In the genomic region with DNA sequence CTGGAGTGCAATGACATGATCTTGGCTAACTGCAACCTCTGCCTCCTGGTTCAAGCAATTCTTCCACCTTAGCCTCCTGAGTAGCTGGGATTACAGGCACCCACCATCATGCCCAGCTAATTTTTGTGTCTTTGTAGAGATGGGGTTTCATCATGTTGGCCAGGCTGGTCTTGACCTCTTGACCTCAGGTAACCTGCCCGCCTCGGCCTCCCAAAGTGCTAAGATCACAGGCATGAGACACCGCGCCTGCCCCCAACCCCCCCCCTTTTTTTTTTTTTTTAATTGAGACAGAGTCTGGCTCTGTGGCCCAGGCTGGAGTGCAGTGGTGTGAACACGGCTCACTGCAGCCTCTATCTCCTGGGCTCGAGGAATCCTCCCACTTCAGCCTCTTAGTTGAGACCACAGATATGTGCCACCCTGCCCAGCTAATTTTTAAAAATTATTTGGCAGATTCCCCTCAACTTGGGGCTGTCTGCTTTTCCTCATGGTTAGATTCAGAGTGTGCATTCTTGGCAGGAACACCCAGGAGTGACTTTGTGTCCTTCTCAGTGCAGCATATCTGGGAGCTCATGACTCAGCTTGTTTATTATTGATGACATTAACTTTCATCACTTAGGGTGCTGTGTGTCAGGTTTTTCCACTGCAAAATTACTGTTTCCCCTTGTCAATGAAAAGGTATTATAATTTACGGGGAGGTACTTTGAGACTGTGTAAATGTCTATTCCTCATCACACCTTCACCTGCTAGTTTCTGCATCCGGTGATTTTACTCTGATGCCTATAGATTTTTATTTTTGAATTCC, we compare ENCODE assay signal across 12 cellular contexts.
"Had no signal": no experiment of that assay in that cellular context is flagged by ENCODE, and none has a peak within 500 bp of the region (broad histone marks: within the 10 kb centered on the region; RNA-seq: fewer than 3 reads in every experiment).

No MANE protein-coding gene starts in this region.

- DNase-seq: activated CD4-positive, alpha-beta T cell treated with anti-CD3 and anti-CD28 coated beads for 48 hours; activated naive CD4-positive, alpha-beta T cell treated with Interleukin-2 at 50 U/mL for 16 hours; activated naive CD8-positive, alpha-beta T cell treated with anti-CD3 and anti-CD28 coated beads, Interleukin-2, amount 50 U/mL, for 24 hours; effector CD4-positive, alpha-beta T cell; hypothalamus; kidney glomerular epithelial cell; stimulated activated CD4-positive, alpha-beta T cell treated with anti-CD3 and anti-CD28 coated beads, Interleukin-12 subunit alpha, Interleukin-12 subunit beta, amount 100 ng/mL, for 4 hours; stimulated activated CD4-positive, alpha-beta T cell treated with anti-CD3 and anti-CD28 coated beads, Interleukin-2, amount 100 ng/mL, for 48 hours; T1000; WERI-Rb-1 had no signal

- H3K4me3 ChIP-seq: coronary artery, thoracic aorta had no signal

- H3K27ac ChIP-seq: coronary artery, thoracic aorta, WERI-Rb-1 had no signal

- H3K9me3 ChIP-seq: thoracic aorta had no signal

- H3K36me3 ChIP-seq: WERI-Rb-1 had no signal

- ATAC-seq: activated naive CD8-positive, alpha-beta T cell treated with anti-CD3 and anti-CD28 coated beads, Interleukin-2, amount 50 U/mL, for 24 hours had no signal
